In genomic region chr1:83995649-83996048, GRCh38 we compare ENCODE assay signal across 32 cellular contexts. TPM values are rescaled to one million over a fixed set of nuclear protein-coding genes. Genes with fewer than 3 reads are reported as not detected.
"Had no signal": no experiment of that assay in that cellular context is flagged by ENCODE, and none has a peak within 500 bp of the region (broad histone marks: within the 10 kb centered on the region; RNA-seq: fewer than 3 reads in every experiment).

No MANE protein-coding gene starts in this region.

- ATAC-seq: activated naive CD4-positive, alpha-beta T cell treated with anti-CD3 and anti-CD28 coated beads, Interleukin-2, amount 50 U/mL, for 72 hours; activated T-cell treated with anti-CD3 and anti-CD28 coated beads, Interleukin-2, amount 50 U/mL, for 4 hours; Panc1; Right ventricle myocardium inferior had no signal

- H3K4me2 ChIP-seq: KMS-11 had no signal

- H3K27ac ChIP-seq: KMS-11, RWPE1, VCaP had no signal

- DNase-seq: activated B cell treated with CpG ODN at 0.5 μM for 24 hours; activated CD4-positive, alpha-beta memory T cell treated with anti-CD3 and anti-CD28 coated beads for 36 hours; activated CD4-positive, alpha-beta T cell treated with anti-CD3 and anti-CD28 coated beads for 4 hours; activated CD4-positive, alpha-beta T cell treated with anti-CD3 and anti-CD28 coated beads, Interleukin-2, amount 50 U/mL, for 1 hour; activated CD4-positive, CD25-positive, alpha-beta regulatory T cell treated with anti-CD3 and anti-CD28 coated beads, Interleukin-2, amount 50 U/mL, for 72 hours; activated CD8-positive, alpha-beta memory T cell treated with anti-CD3 and anti-CD28 coated beads, Interleukin-2, amount 50 U/mL, for 4 hours; activated gamma-delta T cell treated with Interleukin-2 at 50 U/mL for 16 hours; activated naive CD4-positive, alpha-beta T cell treated with anti-CD3 and anti-CD28 coated beads for 36 hours; activated T-cell treated with anti-CD3 and anti-CD28 coated beads for 4 hours; activated T-cell treated with anti-CD3 and anti-CD28 coated beads, Interleukin-2, amount 50 U/mL, for 4 hours; anterior cingulate cortex; NCI-H1092 treated with DMSO at 0.1 percent for 48 hours; NCI-H1417 treated with DMSO at 0.1 percent for 48 hours; NCI-H187 treated with DMSO at 0.1 percent for 48 hours; NCI-H2081; NCI-H2171 treated with DMSO at 0.1 percent for 48 hours; NCI-H2227 treated with DMSO at 0.1 percent for 48 hours; NCI-H446; NCI-H510A treated with DMSO at 0.1 percent for 48 hours; NCI-H526 treated with DMSO at 0.1 percent for 48 hours; NCI-H774; SW 1271; T-helper 1 cell; T-helper 2 cell; T-helper 9 cell had no signal

- FAIRE-seq: bronchial epithelial cell had no signal

- H3K9ac ChIP-seq: KMS-11 had no signal

RNA-seq across cellular contexts. Expression of gene TTLL7, which starts 3.3 kb away (rescaled TPM):
- total RNA-seq: activated B cell treated with CpG ODN at 0.5 μM for 24 hours; activated naive CD4-positive, alpha-beta T cell treated with anti-CD3 and anti-CD28 coated beads for 36 hours had no signal
